ENCODE assay signal across 10 cellular contexts in genomic region chr1:96416111-96416595, GRCh38.
DNase-seq lines count a peak whose midpoint lies in the region; ATAC-seq and TF ChIP-seq lines count a peak whose summit lies in the region.
"Had no signal": no experiment of that assay in that cellular context is flagged by ENCODE, and none has a peak within 500 bp of the region (broad histone marks: within the 10 kb centered on the region; RNA-seq: fewer than 3 reads in every experiment).

No MANE protein-coding gene starts in this region.

- no peaks in the 10 kb centered on the region for H3K9me2 ChIP-seq in PC-3 (replicated peaks; ENCODE audit: low read length)
- H3K9me2 ChIP-seq in OCI-LY7 (ENCODE audit: insufficient read depth, low read length): no peaks in the 10 kb centered on the region

- H3K9me3 Mint-ChIP-seq in activated T-cell treated with anti-CD3 and anti-CD28 coated beads, Interleukin-2, amount 50 U/mL, for 24 hours: no peaks in the 10 kb centered on the region

- no peak overlapping the region for H3K4me3 ChIP-seq in AG09309 (ENCODE audit: control insufficient read depth, low read depth, low read length)
- no peak overlapping the region for H3K4me3 ChIP-seq in PC-3 (ENCODE audit: low read length)
- H3K4me3 ChIP-seq in OCI-LY7 (ENCODE audit: low read depth, low read length, poor library complexity, severe bottlenecking): no peak overlapping the region

- H3K36me3 ChIP-seq in PC-3 (ENCODE audit: low read depth, low read length) (no peaks in the 10 kb centered on the region), OCI-LY7 (ENCODE audit: insufficient read depth, low read length) (no peaks in the 10 kb centered on the region)
- H3K36me3 ChIP-seq: WERI-Rb-1 had no signal

- peak; percentile 96 for DNase-seq in AG09309 (ENCODE audit: low read depth)
- peak; percentile 84 for DNase-seq in PC-3
- peak; percentile 96 for DNase-seq in myocyte (ENCODE audit: low read depth)
- DNase-seq in activated T-cell treated with anti-CD3 and anti-CD28 coated beads, Interleukin-2, amount 50 U/mL, for 24 hours: no peak
- DNase-seq in OCI-LY7 (ENCODE audit: low spot score): no peak
- DNase-seq in cerebellum (ENCODE audit: low spot score): no peak
- DNase-seq in NCI-H510A (lab: John Stamatoyannopoulos, UW): no peak
- DNase-seq: NCI-H1417 treated with DMSO at 0.1 percent for 48 hours, WERI-Rb-1 had no signal

- no peaks in the 10 kb centered on the region for H3F3A ChIP-seq in PC-3 (ENCODE audit: low read length, unreplicated experiment)

- no peaks in the 10 kb centered on the region for H3K27me3 Mint-ChIP-seq in activated T-cell treated with anti-CD3 and anti-CD28 coated beads, Interleukin-2, amount 50 U/mL, for 24 hours

- H3K27ac ChIP-seq in PC-3 (ENCODE audit: low read length): peak overlapping the region; percentile 39
- H3K27ac ChIP-seq in OCI-LY7 (ENCODE audit: low read depth, low read length, poor library complexity, severe bottlenecking): no peak overlapping the region
- H3K27ac ChIP-seq: WERI-Rb-1 had no signal

- H3K4me1 ChIP-seq in PC-3 (ENCODE audit: insufficient read depth, low read length): peaks cover 24% of the 10 kb centered on the region
- no peaks in the 10 kb centered on the region for H3K4me1 ChIP-seq in OCI-LY7 (ENCODE audit: insufficient read depth, low read length, poor library complexity, severe bottlenecking)

- no peak overlapping the region for H3K4me3 Mint-ChIP-seq in activated T-cell treated with anti-CD3 and anti-CD28 coated beads, Interleukin-2, amount 50 U/mL, for 24 hours

- H3K9ac ChIP-seq in PC-3 (ENCODE audit: low read length): no peak overlapping the region

- BruUV-seq in PC-3 (replicated peaks; lab: Mats Ljungman, UMichigan): no TSS peak
- no TSS peak for BruUV-seq in OCI-LY7 (replicated peaks; lab: Mats Ljungman, UMichigan)

- H2AFZ ChIP-seq in PC-3 (ENCODE audit: low read length): no peak overlapping the region
- H2AFZ ChIP-seq in OCI-LY7 (ENCODE audit: low read length): no peak overlapping the region

- H3K36me3 Mint-ChIP-seq in activated T-cell treated with anti-CD3 and anti-CD28 coated beads, Interleukin-2, amount 50 U/mL, for 24 hours (ENCODE audit: low read depth): no peaks in the 10 kb centered on the region

- no peaks in the 10 kb centered on the region for H4K20me1 ChIP-seq in PC-3 (ENCODE audit: low read length)
- no peaks in the 10 kb centered on the region for H4K20me1 ChIP-seq in OCI-LY7 (ENCODE audit: insufficient read depth, low read length)

- intact Hi-C loops in PC-3 (cut with micrococcal nuclease): loop anchor here (1.0 kb wide), 1 partner anchor 54 kb away; no protein-coding TSS in a partner anchor
- intact Hi-C loops in OCI-LY7 (cut with micrococcal nuclease; ENCODE audit: unreplicated experiment): no loop called here

- no peak for TF ChIP-seq CTCF in AG09309 (IDR thresholded peaks at IDR 0.05; ENCODE audit: control insufficient read depth, insufficient read depth, low read depth, low read length, missing control alignments)
- no peak for TF ChIP-seq CTCF in PC-3 (conservative IDR thresholded peaks at IDR 0.05; ENCODE audit: low read depth, low read length)
- no peak for TF ChIP-seq CTCF in OCI-LY7 (conservative IDR thresholded peaks at IDR 0.05; ENCODE audit: low read length)

- H3K79me2 ChIP-seq in PC-3 (ENCODE audit: low read length) (no peaks in the 10 kb centered on the region), OCI-LY7 (ENCODE audit: insufficient read depth, low read depth, low read length) (no peaks in the 10 kb centered on the region)

- ATAC-seq in PC-3 (peak; percentile 93), esophagus mucosa (peak; percentile 90)

- no peak overlapping the region for H3K27ac Mint-ChIP-seq in activated T-cell treated with anti-CD3 and anti-CD28 coated beads, Interleukin-2, amount 50 U/mL, for 24 hours

- H3K4me2 ChIP-seq in PC-3 (ENCODE audit: low read length): peak overlapping the region; percentile 40
- no peak overlapping the region for H3K4me2 ChIP-seq in OCI-LY7 (ENCODE audit: low read length)

- CTCF ChIA-PET in PC-3 (lab: Charles Lee): no interaction called here
- CTCF ChIA-PET in OCI-LY7 (lab: Charles Lee; ENCODE audit: unreplicated experiment): no interaction called here

- no peaks in the 10 kb centered on the region for H3K4me1 Mint-ChIP-seq in activated T-cell treated with anti-CD3 and anti-CD28 coated beads, Interleukin-2, amount 50 U/mL, for 24 hours (ENCODE audit: low read depth)

- H3K9me3 ChIP-seq in PC-3 (ENCODE audit: low read length) (no peaks in the 10 kb centered on the region), OCI-LY7 (ENCODE audit: low read length) (no peaks in the 10 kb centered on the region)

- POLR2A ChIA-PET in PC-3 (lab: Charles Lee; ENCODE audit: unreplicated experiment): no interaction called here
- POLR2A ChIA-PET in OCI-LY7 (lab: Charles Lee): interaction anchor here (0.6 to 1.2 kb wide), 3 partner anchors 15 to 479 kb away, joined by 3 to 4 read pairs (median 3); no protein-coding TSS in a partner anchor

- H3K27me3 ChIP-seq in PC-3 (ENCODE audit: low read length): no peaks in the 10 kb centered on the region

Comparison
In these comparisons a context has a peak if more than half of its experiments do, and no peak if none do; other contexts are left out.
1. DNase-seq: peak in AG09309 (single experiment), PC-3 (single experiment) and myocyte (single experiment); none in activated T-cell treated with anti-CD3 and anti-CD28 coated beads, Interleukin-2, amount 50 U/mL, for 24 hours (single experiment), OCI-LY7 (single experiment), cerebellum (single experiment) and NCI-H510A (single experiment).